ENCODE assay signal across 28 cellular contexts in the genomic region with DNA sequence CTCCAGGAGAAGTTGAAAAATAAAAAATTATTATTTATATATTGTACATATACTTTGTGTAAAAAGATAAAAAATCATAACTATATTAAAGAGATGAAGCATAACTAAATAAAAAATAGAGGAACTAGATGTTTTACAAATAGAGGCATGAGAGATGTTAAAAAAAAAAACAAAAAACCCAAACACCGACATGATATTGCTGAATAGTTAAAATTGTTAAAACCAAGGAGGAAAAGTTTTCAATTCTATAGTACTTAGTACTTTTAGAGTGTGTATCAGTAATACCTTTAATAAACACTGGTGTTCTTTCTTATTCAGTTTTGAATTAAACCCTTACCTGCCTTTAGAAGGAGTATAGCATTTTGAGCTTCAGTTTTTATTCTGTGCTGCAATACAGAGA.
"Had no signal": no experiment of that assay in that cellular context is flagged by ENCODE, and none has a peak within 500 bp of the region (broad histone marks: within the 10 kb centered on the region; RNA-seq: fewer than 3 reads in every experiment).

No MANE protein-coding gene starts in this region.

- H3K4me1 ChIP-seq: neural progenitor cell had no signal

- H3K36me3 ChIP-seq: neural progenitor cell had no signal

- H3K9ac ChIP-seq: neural progenitor cell had no signal

- H3K9me3 Mint-ChIP-seq: activated B cell treated with CpG ODN at 0.5 μM for 24 hours; activated CD8-positive, alpha-beta T cell treated with anti-CD3 and anti-CD28 coated beads for 36 hours; activated T-cell treated with anti-CD3 and anti-CD28 coated beads, Interleukin-2, amount 50 U/mL, for 4 hours; activated T-helper 17 cell treated with anti-CD3 and anti-CD28 coated beads, Interleukin-2, amount 50 U/mL, for 72 hours; endodermal cell; natural killer cell; neural progenitor cell; stimulated activated naive CD8-positive, alpha-beta T cell treated with anti-CD3 and anti-CD28 coated beads, Interleukin-15, Interleukin-2, amounts not matched to agents 100 ng/mL and 50 ng/mL, for 24 hours had no signal

- H3K27ac ChIP-seq: heart right ventricle, left lung, lower lobe of right lung, neural progenitor cell, right lobe of liver, upper lobe of left lung had no signal

- DNase-seq: activated B cell treated with CpG ODN at 0.5 μM for 24 hours; activated CD4-positive, alpha-beta T cell treated with anti-CD3 and anti-CD28 coated beads, Interleukin-2, amount 50 U/mL, for 1 hour; activated CD8-positive, alpha-beta T cell treated with anti-CD3 and anti-CD28 coated beads for 36 hours; activated gamma-delta T cell treated with Interleukin-2 at 50 U/mL for 16 hours; activated naive CD4-positive, alpha-beta T cell treated with anti-CD3 and anti-CD28 coated beads, Interleukin-2, amount 50 U/mL, for 16 hours; activated T-cell treated with anti-CD3 and anti-CD28 coated beads, Interleukin-2, amount 50 U/mL, for 4 hours; amniotic stem cell; caudate nucleus; cortex of kidney; endodermal cell; foreskin fibroblast; heart right ventricle; left lung; lower lobe of right lung; mesendoderm; natural killer cell; occipital lobe; posterior cingulate gyrus; right lobe of liver; stimulated activated CD4-positive, alpha-beta T cell treated with anti-CD3 and anti-CD28 coated beads, Interleukin-12 subunit alpha, Interleukin-12 subunit beta, amount 100 ng/mL, for 4 hours; stimulated activated CD4-positive, alpha-beta T cell treated with anti-CD3 and anti-CD28 coated beads, Interleukin-4, amount 100 ng/mL, for 1 hour; T-helper 2 cell; upper lobe of left lung had no signal

- H3K4me3 ChIP-seq: heart right ventricle, left lung, lower lobe of right lung, neural progenitor cell, right lobe of liver, upper lobe of left lung had no signal

- FAIRE-seq: astrocyte had no signal

- H3K4me2 ChIP-seq: neural progenitor cell had no signal

- H3K4me1 Mint-ChIP-seq: endodermal cell, neural progenitor cell had no signal

- H3K27me3 ChIP-seq: heart right ventricle, left lung, neural progenitor cell, right lobe of liver, upper lobe of left lung had no signal

- ATAC-seq: activated CD8-positive, alpha-beta T cell treated with anti-CD3 and anti-CD28 coated beads for 36 hours; activated T-cell treated with anti-CD3 and anti-CD28 coated beads, Interleukin-2, amount 50 U/mL, for 4 hours; activated T-helper 17 cell treated with anti-CD3 and anti-CD28 coated beads, Interleukin-2, amount 50 U/mL, for 72 hours; esophagus mucosa; heart right ventricle; left lung; lower lobe of right lung; natural killer cell; right lobe of liver had no signal

- H3K27ac Mint-ChIP-seq: activated B cell treated with CpG ODN at 0.5 μM for 24 hours; activated T-helper 17 cell treated with anti-CD3 and anti-CD28 coated beads, Interleukin-2, amount 50 U/mL, for 72 hours; endodermal cell; natural killer cell; neural progenitor cell had no signal

- H3K27me3 Mint-ChIP-seq: activated B cell treated with CpG ODN at 0.5 μM for 24 hours; activated CD8-positive, alpha-beta T cell treated with anti-CD3 and anti-CD28 coated beads for 36 hours; activated T-helper 17 cell treated with anti-CD3 and anti-CD28 coated beads, Interleukin-2, amount 50 U/mL, for 72 hours; stimulated activated naive CD8-positive, alpha-beta T cell treated with anti-CD3 and anti-CD28 coated beads, Interleukin-15, Interleukin-2, amounts not matched to agents 100 ng/mL and 50 ng/mL, for 24 hours had no signal

- H3K4me3 Mint-ChIP-seq: activated B cell treated with CpG ODN at 0.5 μM for 24 hours; activated CD8-positive, alpha-beta T cell treated with anti-CD3 and anti-CD28 coated beads for 36 hours; activated T-cell treated with anti-CD3 and anti-CD28 coated beads, Interleukin-2, amount 50 U/mL, for 4 hours; activated T-helper 17 cell treated with anti-CD3 and anti-CD28 coated beads, Interleukin-2, amount 50 U/mL, for 72 hours; endodermal cell; natural killer cell; neural progenitor cell; stimulated activated naive CD8-positive, alpha-beta T cell treated with anti-CD3 and anti-CD28 coated beads, Interleukin-15, Interleukin-2, amounts not matched to agents 100 ng/mL and 50 ng/mL, for 24 hours had no signal

- H3K9me3 ChIP-seq: heart right ventricle, left lung, lower lobe of right lung, right lobe of liver, upper lobe of left lung had no signal

- H2AFZ ChIP-seq: neural progenitor cell had no signal
